In genomic region chr1:203619091-203619780, GRCh38 we compare ENCODE assay signal across 16 cellular contexts. TPM values are rescaled to one million over a fixed set of nuclear protein-coding genes. Genes with fewer than 3 reads are reported as not detected.
A peak's percentile ranks its signal among the peaks of the same experiment; 100 is the strongest.
DNase-seq lines count a peak whose midpoint lies in the region; ATAC-seq and TF ChIP-seq lines count a peak whose summit lies in the region.
"Had no signal": no experiment of that assay in that cellular context is flagged by ENCODE, and none has a peak within 500 bp of the region (broad histone marks: within the 10 kb centered on the region; RNA-seq: fewer than 3 reads in every experiment).

No MANE protein-coding gene starts in this region.

- no peaks in the 10 kb centered on the region for H3K9me3 ChIP-seq in IMR-90 (ENCODE audit: control insufficient read depth, insufficient read depth, low read length)
- no peaks in the 10 kb centered on the region for H3K9me3 ChIP-seq in SJCRH30 (replicated peaks)
- H3K9me3 ChIP-seq in CD8-positive, alpha-beta T cell (ENCODE audit: low read length) = no peaks in the 10 kb centered on the region
- H3K9me3 ChIP-seq: BE2C, Caco-2, HAP-1 had no signal

- no peaks in the 10 kb centered on the region for H3K36me3 Mint-ChIP-seq in brain
- no peaks in the 10 kb centered on the region for H3K36me3 Mint-ChIP-seq in CD8-positive, alpha-beta T cell
- H3K36me3 Mint-ChIP-seq: CD4-positive, CD25-positive, alpha-beta regulatory T cell had no signal

- ATAC-seq in IMR-90 (ENCODE audit: low read depth) (no peak), GM18517 (IDR thresholded peaks at IDR 0.05; ENCODE audit: unreplicated experiment) (no peak)
- no peak for ATAC-seq in CD8-positive, alpha-beta T cell
- ATAC-seq: HepG2 had no signal

- H3K23ac ChIP-seq in IMR-90 (ENCODE audit: low read depth, low read length) = no peak overlapping the region

- 0 out of 2 replicates have a peak, but pooled peaks cover 2% of the 10 kb centered on the region for H3K9me1 ChIP-seq in IMR-90 (ENCODE audit: insufficient read depth, low read length)

- no peak overlapping the region for H2BK120ac ChIP-seq in IMR-90 (ENCODE audit: low read depth, low read length)

- no peak overlapping the region for H2AK9ac ChIP-seq in IMR-90 (replicated peaks; ENCODE audit: low read depth, low read length, poor library complexity)

- intact Hi-C loops in IMR-90 (cut with micrococcal nuclease) = no loop called here
- intact Hi-C loops in CD8-positive, alpha-beta T cell (cut with DNase I, micrococcal nuclease) = no loop called here

- H4K20me1 ChIP-seq in IMR-90 (ENCODE audit: insufficient read depth, low read length) = no peaks in the 10 kb centered on the region

- H3K9ac ChIP-seq in IMR-90 (ENCODE audit: low read depth, low read length) = no peak overlapping the region
- H3K9ac ChIP-seq: GM23248 had no signal

- no peaks in the 10 kb centered on the region for H3K27me3 ChIP-seq in IMR-90 (ENCODE audit: control insufficient read depth, insufficient read depth, low read length)
- no peaks in the 10 kb centered on the region for H3K27me3 ChIP-seq in SJCRH30
- no peaks in the 10 kb centered on the region for H3K27me3 ChIP-seq in CD8-positive, alpha-beta T cell (ENCODE audit: insufficient read depth, low read length)
- H3K27me3 ChIP-seq: BE2C had no signal

- no peak overlapping the region for H3K56ac ChIP-seq in IMR-90 (ENCODE audit: extremely low read depth, insufficient read depth, low read length)

- H3K4me3 Mint-ChIP-seq in brain = peak overlapping the region in 1 of 5 experiments; percentile 26
- H3K4me3 Mint-ChIP-seq in CD8-positive, alpha-beta T cell = no peak overlapping the region

- TF ChIP-seq CTCF in IMR-90 (conservative IDR thresholded peaks at IDR 0.05; ENCODE audit: low read depth, low read length) (no peak), brain (conservative IDR thresholded peaks at IDR 0.05) (no peak)
- no peak for TF ChIP-seq CTCF in CD8-positive, alpha-beta T cell (IDR thresholded peaks at IDR 0.05)

- 0 out of 2 replicates have a peak overlapping the region, but pooled peaks have one; percentile 20 for H2BK20ac ChIP-seq in IMR-90 (ENCODE audit: low read depth, low read length)

- H4K5ac ChIP-seq in IMR-90 (ENCODE audit: low read depth, low read length) = no peak overlapping the region

- H3K27ac ChIP-seq in IMR-90 (ENCODE audit: insufficient read depth, low read length) = no peak overlapping the region
- peak overlapping the region; percentile 75 for H3K27ac ChIP-seq in SJCRH30
- H3K27ac ChIP-seq in CD8-positive, alpha-beta T cell (ENCODE audit: low read depth, low read length) = no peak overlapping the region
- H3K27ac ChIP-seq: GM23248 had no signal

- H2BK5ac ChIP-seq in IMR-90 (ENCODE audit: low read depth, low read length, poor library complexity, severe bottlenecking) = no peak overlapping the region

- no peak overlapping the region for H3K4me2 ChIP-seq in IMR-90 (ENCODE audit: low read depth, low read length)

- CTCF ChIA-PET in IMR-90 (lab: Yijun Ruan, JAX) = no interaction called here
- CTCF ChIA-PET in CD8-positive, alpha-beta T cell (lab: Charles Lee) = interaction anchor here (1.3 to 1.9 kb wide), 3 partner anchors 55 to 115 kb away, joined by 4 to 6 read pairs (median 5); no protein-coding TSS in a partner anchor

- H3K36me3 ChIP-seq in IMR-90 (ENCODE audit: control insufficient read depth, insufficient read depth, low read length) = no peaks in the 10 kb centered on the region
- H3K36me3 ChIP-seq in SJCRH30 = no peaks in the 10 kb centered on the region
- H3K36me3 ChIP-seq in CD8-positive, alpha-beta T cell (ENCODE audit: insufficient read depth, low read length) = no peaks in the 10 kb centered on the region
- H3K36me3 ChIP-seq: BE2C, HAP-1 had no signal

- BruUV-seq in IMR-90 (replicated peaks; lab: Mats Ljungman, UMichigan) = no TSS peak

- H3K4me3 ChIP-seq in IMR-90 (ENCODE audit: insufficient read depth, low read depth, low read length) (no peak overlapping the region), SJCRH30 (peak overlapping the region; percentile 16; the same call in 1 of the 2 replicates)
- H3K4me3 ChIP-seq in CD8-positive, alpha-beta T cell (ENCODE audit: low read depth, low read length) = no peak overlapping the region
- H3K4me3 ChIP-seq: GM23248, HAP-1 had no signal

- no peaks in the 10 kb centered on the region for H3K79me1 ChIP-seq in IMR-90 (ENCODE audit: low read depth in 1 of 2, low read length in 2 of 2)

- no peak for TF ChIP-seq POLR2A in IMR-90 (IDR thresholded peaks at IDR 0.05; ENCODE audit: low read depth, low read length)

- no peak overlapping the region for H3K14ac ChIP-seq in IMR-90 (replicated peaks; ENCODE audit: low read depth, low read length)

- no peak for DNase-seq in IMR-90
- DNase-seq in SJCRH30 = peak; percentile 90 to 92
- DNase-seq in retina = peak; percentile 56
- no peak for DNase-seq in islet precursor cell
- DNase-seq in CD8-positive, alpha-beta T cell = no peak
- DNase-seq: ACHN; BE2C; C1 segment of cervical spinal cord; Caco-2; CD4-positive, CD25-positive, alpha-beta regulatory T cell; GDM1; GM23248 had no signal

- POLR2A ChIA-PET in IMR-90 (lab: Charles Lee; ENCODE audit: unreplicated experiment) = no interaction called here
- POLR2A ChIA-PET in CD8-positive, alpha-beta T cell (lab: Charles Lee) = interaction anchor here (1.2 kb wide), 1 partner anchor 10 kb away, joined by 3 read pairs; no protein-coding TSS in a partner anchor

- H3K4ac ChIP-seq in IMR-90 (ENCODE audit: low read depth, low read length) = no peak overlapping the region

- dilution Hi-C loops in IMR-90 (cut with HindIII; ENCODE audit: low sequenced_read_pairs, unreplicated experiment) = no loop called here

- peaks cover 9% of the 10 kb centered on the region for H3K27me3 Mint-ChIP-seq in brain
- H3K27me3 Mint-ChIP-seq in CD8-positive, alpha-beta T cell (ENCODE audit: low read depth) = no peaks in the 10 kb centered on the region
- H3K27me3 Mint-ChIP-seq: CD4-positive, CD25-positive, alpha-beta regulatory T cell had no signal

- no peaks in the 10 kb centered on the region for H3K9me3 Mint-ChIP-seq in brain
- H3K9me3 Mint-ChIP-seq in CD8-positive, alpha-beta T cell = no peaks in the 10 kb centered on the region
- H3K9me3 Mint-ChIP-seq: CD4-positive, CD25-positive, alpha-beta regulatory T cell had no signal

- peak overlapping the region in 3 of 5 experiments; percentile 11 to 88 (median 83) for H3K27ac Mint-ChIP-seq in brain
- no peak overlapping the region for H3K27ac Mint-ChIP-seq in CD8-positive, alpha-beta T cell

- H3K18ac ChIP-seq in IMR-90 (ENCODE audit: low read depth, low read length) = no peak overlapping the region

- WGBS in IMR-90 (ENCODE audit: extremely low coverage in 2 of 2, insufficient read length in 1 of 2), 2 experiments = 100% methylated on average over 1 of the region's 2 CpGs; no CpG with 5 or more reads in 1 of the 2 experiments

- H4K91ac ChIP-seq in IMR-90 (ENCODE audit: insufficient read depth, low read depth, low read length) = no peak overlapping the region

- H3K4me1 ChIP-seq in IMR-90 (ENCODE audit: control insufficient read depth, insufficient read depth, low read length) (no peaks in the 10 kb centered on the region), SJCRH30 (peaks cover 23% of the 10 kb centered on the region; the same call in 1 of the 2 replicates)
- no peaks in the 10 kb centered on the region for H3K4me1 ChIP-seq in CD8-positive, alpha-beta T cell (ENCODE audit: insufficient read depth, low read length)

- H2BK15ac ChIP-seq in IMR-90 (ENCODE audit: low read depth, low read length) = no peak overlapping the region

- no peak overlapping the region for H4K8ac ChIP-seq in IMR-90 (ENCODE audit: low read depth in 2 of 2, low read length in 2 of 2)

- no peak overlapping the region for H2AFZ ChIP-seq in IMR-90 (replicated peaks; ENCODE audit: low read length, poor library complexity)
- H2AFZ ChIP-seq: GM23248 had no signal

- H2AK5ac ChIP-seq in IMR-90 (ENCODE audit: low read depth, low read length) = no peak overlapping the region

- in situ Hi-C loops in IMR-90 (cut with MboI; ENCODE audit: low sequenced_read_pairs) = no loop called here

- H3K4me1 Mint-ChIP-seq in brain = peaks cover 39% of the 10 kb centered on the region
- peaks cover 3% of the 10 kb centered on the region for H3K4me1 Mint-ChIP-seq in CD8-positive, alpha-beta T cell (ENCODE audit: low read depth)

- TF ChIP-seq RAD21 in IMR-90 (IDR thresholded peaks at IDR 0.05; ENCODE audit: low read length) = no peak

TF ChIP-seq in IMR-90, 13 proteins besides CTCF, POLR2A, EP300 and RAD21 (continues in another document):
- TF ChIP-seq ELK1 (IDR thresholded peaks at IDR 0.05; ENCODE audit: borderline replicate concordance, low read depth, low read length) (no peak), BHLHE40 (IDR thresholded peaks at IDR 0.05; ENCODE audit: low read depth, low read length) (no peak), RFX5 (IDR thresholded peaks at IDR 0.05; ENCODE audit: low read depth, low read length) (no peak), MAZ (IDR thresholded peaks at IDR 0.05; ENCODE audit: borderline replicate concordance, low read depth, low read length) (no peak), NFE2L2 (IDR thresholded peaks at IDR 0.05; ENCODE audit: low read depth, low read length) (no peak), RCOR1 (IDR thresholded peaks at IDR 0.05; ENCODE audit: insufficient replicate concordance, low read length) (no peak), FOS (IDR thresholded peaks at IDR 0.05; ENCODE audit: low read depth, low read length) (no peak), CHD1 (IDR thresholded peaks at IDR 0.05; ENCODE audit: low read depth, low read length) (no peak)

RNA-seq across cellular contexts. Expression of gene ATP2B4, which starts 7.4 kb away (rescaled TPM):
- total RNA-seq in IMR-90 (2012; rRNA removed) = 290 and 311 TPM in 2 replicates
- 172 TPM in 2 replicates for polyA plus RNA-seq in IMR-90 (2012; rRNA removed)
- 65.5 and 87.1 TPM in 2 replicates for polyA plus RNA-seq in IMR-90 (2012; cell fraction: cytosol; rRNA removed)
- polyA plus RNA-seq in IMR-90 (2012; cell fraction: nucleus; rRNA removed; ENCODE audit: low replicate concordance) = 90.6 and 259 TPM in 2 replicates
- 42.5 and 44.4 TPM in 2 replicates for total RNA-seq in SJCRH30 (2014; rRNA removed; shearing (Covaris generic))
- 95.2 TPM for polyA plus RNA-seq in brain (ENCODE audit: insufficient read depth, low read depth, low replicate concordance)
- total RNA-seq in CD8-positive, alpha-beta T cell = 10 to 100 TPM; 10.6 to 12.0 TPM

Comparison
In these comparisons a context has a peak if more than half of its experiments do, and no peak if none do; other contexts are left out.
1. DNase-seq: peak in SJCRH30 (2 of 2) and retina (single experiment); none in IMR-90 (single experiment), islet precursor cell (single experiment) and CD8-positive, alpha-beta T cell (0 of 7).